ENCODE assay signal across 31 cellular contexts in the genomic region with DNA sequence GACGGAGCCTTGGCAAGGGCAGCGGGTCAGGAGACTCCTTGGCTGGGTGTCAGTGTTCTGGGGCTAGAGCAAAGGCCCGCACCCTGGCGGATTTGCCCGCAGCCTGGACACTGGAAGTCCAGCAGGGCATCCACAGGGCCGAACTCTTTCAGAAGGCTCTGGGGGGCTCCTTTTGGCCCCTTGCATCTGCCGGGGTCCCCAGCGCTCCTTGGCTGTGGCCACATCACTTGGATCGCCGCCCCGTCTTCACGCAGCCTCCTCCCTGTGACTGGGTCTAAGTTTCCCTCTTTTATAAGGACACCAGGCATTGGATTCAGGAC. TPM values are rescaled to one million over a fixed set of nuclear protein-coding genes. Genes with fewer than 3 reads are reported as not detected.
"Had no signal": no experiment of that assay in that cellular context is flagged by ENCODE, and none has a peak within 500 bp of the region (broad histone marks: within the 10 kb centered on the region; RNA-seq: fewer than 3 reads in every experiment).

No MANE protein-coding gene starts in this region.

- DNase-seq: naive thymus-derived CD4-positive, alpha-beta T cell; occipital lobe; ovary; spleen; stimulated activated CD4-positive, alpha-beta T cell treated with anti-CD3 and anti-CD28 coated beads, Interleukin-12 subunit alpha, Interleukin-12 subunit beta, amount 100 ng/mL, for 4 hours; stimulated activated CD4-positive, alpha-beta T cell treated with anti-CD3 and anti-CD28 coated beads, Interleukin-1b, Interleukin-23, amount 100 ng/mL, for 48 hours; stimulated activated CD4-positive, alpha-beta T cell treated with anti-CD3 and anti-CD28 coated beads, Interleukin-4, amount 100 ng/mL, for 1 hour; stimulated activated CD4-positive, alpha-beta T cell treated with anti-CD3 and anti-CD28 coated beads, Interleukin-4, amount 100 ng/mL, for 4 hours; stimulated activated CD8-positive, alpha-beta memory T cell treated with anti-CD3 and anti-CD28 coated beads, Interleukin-4, amount 100 ng/mL, for 48 hours; stimulated activated naive CD4-positive, alpha-beta T cell; stimulated activated naive CD8-positive, alpha-beta T cell treated with anti-CD3 and anti-CD28 coated beads, Interleukin-15, amount 100 ng/mL, for 72 hours; stimulated activated naive CD8-positive, alpha-beta T cell treated with anti-CD3 and anti-CD28 coated beads, Interleukin-15, Interleukin-2, amounts not matched to agents 100 U/mL and 50 U/mL, for 24 hours; substantia nigra; testis; tibial artery; transverse colon; upper lobe of right lung; uterus had no signal

- H3K9me3 Mint-ChIP-seq: type B pancreatic cell had no signal

- H3K36me3 Mint-ChIP-seq: neural progenitor cell; stimulated activated memory B cell treated with anti-CD40 and anti-IgM and Interleukin-4, amounts not matched to agents 10 μg/mL and 1 μg/mL and 100 μg/mL, for 72 hours; type B pancreatic cell had no signal

- H3K27ac Mint-ChIP-seq: naive thymus-derived CD4-positive, alpha-beta T cell; nephron; neural progenitor cell; progenitor cell of endocrine pancreas; stimulated activated memory B cell treated with anti-CD40 and anti-IgM and Interleukin-4, amounts not matched to agents 10 μg/mL and 1 μg/mL and 100 μg/mL, for 72 hours; stimulated activated naive CD8-positive, alpha-beta T cell treated with anti-CD3 and anti-CD28 coated beads, Interleukin-15, amount 100 ng/mL, for 72 hours; type B pancreatic cell had no signal

- H3K4me1 Mint-ChIP-seq: nephron; neural progenitor cell; stimulated activated memory B cell treated with anti-CD40 and anti-IgM and Interleukin-4, amounts not matched to agents 10 μg/mL and 1 μg/mL and 100 μg/mL, for 72 hours had no signal

- H3K27me3 Mint-ChIP-seq: stimulated activated naive CD8-positive, alpha-beta T cell treated with anti-CD3 and anti-CD28 coated beads, Interleukin-15, amount 100 ng/mL, for 72 hours; type B pancreatic cell had no signal

- ATAC-seq: naive thymus-derived CD4-positive, alpha-beta T cell; psoas muscle; right cardiac atrium; sciatic nerve; stimulated activated memory B cell treated with anti-CD40 and anti-IgM and Interleukin-4, amounts not matched to agents 10 μg/mL and 1 μg/mL and 100 μg/mL, for 72 hours; stimulated activated naive CD8-positive, alpha-beta T cell treated with anti-CD3 and anti-CD28 coated beads, Interleukin-15, amount 100 ng/mL, for 72 hours; stimulated activated naive CD8-positive, alpha-beta T cell treated with anti-CD3 and anti-CD28 coated beads, Interleukin-15, Interleukin-2, amounts not matched to agents 100 U/mL and 50 U/mL, for 24 hours; upper lobe of right lung had no signal

- H3K4me3 Mint-ChIP-seq: naive thymus-derived CD4-positive, alpha-beta T cell; nephron; neural progenitor cell; stimulated activated memory B cell treated with anti-CD40 and anti-IgM and Interleukin-4, amounts not matched to agents 10 μg/mL and 1 μg/mL and 100 μg/mL, for 72 hours; stimulated activated naive CD8-positive, alpha-beta T cell treated with anti-CD3 and anti-CD28 coated beads, Interleukin-15, amount 100 ng/mL, for 72 hours; type B pancreatic cell had no signal

RNA-seq across cellular contexts. Expression of a gene that starts 20.0 kb away (rescaled TPM):
- total RNA-seq: naive thymus-derived CD4-positive, alpha-beta T cell; occipital lobe; osteoblast; progenitor cell of endocrine pancreas; renal cortical epithelial cell; right cardiac atrium; smooth muscle cell; spleen; suprapubic skin; transverse colon; upper lobe of right lung; urinary bladder had no signal

RNA-seq across cellular contexts. Expression of a gene that starts 45.1 kb away (rescaled TPM):
- total RNA-seq: naive thymus-derived CD4-positive, alpha-beta T cell; occipital lobe; osteoblast; progenitor cell of endocrine pancreas; renal cortical epithelial cell; right cardiac atrium; smooth muscle cell; urinary bladder had no signal
